ENCODE assay signal across 15 cellular contexts in genomic region chr3:56887402-56888025, GRCh38.
DNase-seq lines count a peak whose midpoint lies in the region; ATAC-seq and TF ChIP-seq lines count a peak whose summit lies in the region.
"Had no signal": no experiment of that assay in that cellular context is flagged by ENCODE, and none has a peak within 500 bp of the region (broad histone marks: within the 10 kb centered on the region; RNA-seq: fewer than 3 reads in every experiment).

No MANE protein-coding gene starts in this region.

- TF ChIP-seq CTCF in breast epithelium (IDR thresholded peaks at IDR 0.05) = no peak

- H3K27ac ChIP-seq in right cardiac atrium (ENCODE audit: low read length) (no peak overlapping the region), thymus (ENCODE audit: low read depth) (peak overlapping the region; percentile 25), breast epithelium (no peak overlapping the region)
- H3K27ac ChIP-seq: brain microvascular endothelial cell, SJCRH30, upper lobe of right lung had no signal

- H3K36me3 ChIP-seq in thymus (ENCODE audit: control insufficient read depth, insufficient read depth) (no peaks in the 10 kb centered on the region), breast epithelium (no peaks in the 10 kb centered on the region)
- H3K36me3 ChIP-seq: brain microvascular endothelial cell, SJCRH30, spleen, upper lobe of right lung had no signal

- H3K36me3 Mint-ChIP-seq in T-helper 2 cell treated with Interferon-gamma antibody and Interleukin-4, amounts not matched to agents 5 μg/mL and 100 μg/mL, for 36 hours (ENCODE audit: low read depth) = peaks cover 21% of the 10 kb centered on the region

- no peak overlapping the region for H3K4me3 ChIP-seq in right cardiac atrium (ENCODE audit: low read length)
- no peak overlapping the region for H3K4me3 ChIP-seq in thymus (ENCODE audit: low read length)
- no peak overlapping the region for H3K4me3 ChIP-seq in breast epithelium
- H3K4me3 ChIP-seq: SJCRH30, spleen, upper lobe of right lung had no signal

- TF ChIP-seq POLR2A in breast epithelium (IDR thresholded peaks at IDR 0.05) = no peak

- H3K4me1 Mint-ChIP-seq in T-helper 2 cell treated with Interferon-gamma antibody and Interleukin-4, amounts not matched to agents 5 μg/mL and 100 μg/mL, for 36 hours (ENCODE audit: low read depth) = peaks cover 56% of the 10 kb centered on the region

- no peaks in the 10 kb centered on the region for H3K9me3 ChIP-seq in right cardiac atrium (ENCODE audit: control insufficient read depth, low read length)
- H3K9me3 ChIP-seq in thymus (ENCODE audit: control insufficient read depth) = no peaks in the 10 kb centered on the region
- H3K9me3 ChIP-seq in breast epithelium = no peaks in the 10 kb centered on the region
- H3K9me3 ChIP-seq: SJCRH30, spleen, upper lobe of right lung had no signal

- H3K27me3 ChIP-seq in right cardiac atrium (ENCODE audit: control insufficient read depth, insufficient read depth) = no peaks in the 10 kb centered on the region
- H3K27me3 ChIP-seq in thymus (ENCODE audit: control insufficient read depth, insufficient read depth) = no peaks in the 10 kb centered on the region
- no peaks in the 10 kb centered on the region for H3K27me3 ChIP-seq in breast epithelium
- H3K27me3 ChIP-seq: brain microvascular endothelial cell, SJCRH30, spleen, upper lobe of right lung had no signal

- intact Hi-C loops in right cardiac atrium (cut with DNase I) (no loop called here), Right ventricle myocardium superior (cut with DNase I) (no loop called here), breast epithelium (cut with DNase I; ENCODE audit: low total_unique reads) (no loop called here)

- peak overlapping the region; percentile 71 for H3K27ac Mint-ChIP-seq in T-helper 2 cell treated with Interferon-gamma antibody and Interleukin-4, amounts not matched to agents 5 μg/mL and 100 μg/mL, for 36 hours

- WGBS in right cardiac atrium = 46% methylated on average over 2 of the region's 2 CpGs
- WGBS in thymus = 14% methylated on average over 2 of the region's 2 CpGs

- ATAC-seq in right cardiac atrium (peak; percentile 36 to 60), Right ventricle myocardium superior (ENCODE audit: poor library complexity) (no peak), HG03521 (IDR thresholded peaks at IDR 0.05; ENCODE audit: unreplicated experiment) (no peak)
- ATAC-seq: upper lobe of right lung had no signal

- peak overlapping the region; percentile 64 for H3K4me3 Mint-ChIP-seq in T-helper 2 cell treated with Interferon-gamma antibody and Interleukin-4, amounts not matched to agents 5 μg/mL and 100 μg/mL, for 36 hours

- H3K9me3 Mint-ChIP-seq in T-helper 2 cell treated with Interferon-gamma antibody and Interleukin-4, amounts not matched to agents 5 μg/mL and 100 μg/mL, for 36 hours = no peaks in the 10 kb centered on the region

- no peak for DNase-seq in right cardiac atrium
- DNase-seq in Right ventricle myocardium superior = no peak
- no peak for DNase-seq in T-helper 2 cell treated with Interferon-gamma antibody and Interleukin-4, amounts not matched to agents 5 μg/mL and 100 μg/mL, for 36 hours (ENCODE audit: low spot score)
- peak; percentile 30 for DNase-seq in central memory CD4-positive, alpha-beta T cell
- no peak for DNase-seq in NCI-H1417 treated with DMSO at 0.1 percent for 48 hours (lab: John Stamatoyannopoulos, UW)
- DNase-seq in breast epithelium (ENCODE audit: low spot score in 2 of 2) = no peak
- DNase-seq: brain microvascular endothelial cell; effector CD8-positive, alpha-beta T cell; foreskin melanocyte; NCI-H1092 treated with DMSO at 0.1 percent for 48 hours; SJCRH30; spleen; upper lobe of right lung had no signal

- H3K27me3 Mint-ChIP-seq in T-helper 2 cell treated with Interferon-gamma antibody and Interleukin-4, amounts not matched to agents 5 μg/mL and 100 μg/mL, for 36 hours (ENCODE audit: low read depth) = no peaks in the 10 kb centered on the region

- H3K4me1 ChIP-seq in right cardiac atrium (ENCODE audit: control insufficient read depth, insufficient read depth, low read length) (peaks cover 10% of the 10 kb centered on the region), thymus (ENCODE audit: control insufficient read depth, insufficient read depth, low read length) (peaks cover 14% of the 10 kb centered on the region), breast epithelium (no peaks in the 10 kb centered on the region)

Comparison
In these comparisons a context has a peak if more than half of its experiments do, and no peak if none do; other contexts are left out.
1. ATAC-seq: peak in right cardiac atrium (2 of 2); none in Right ventricle myocardium superior (single experiment) and HG03521 (single experiment).